8 cellular contexts compared by ENCODE assay signal in the genomic region with DNA sequence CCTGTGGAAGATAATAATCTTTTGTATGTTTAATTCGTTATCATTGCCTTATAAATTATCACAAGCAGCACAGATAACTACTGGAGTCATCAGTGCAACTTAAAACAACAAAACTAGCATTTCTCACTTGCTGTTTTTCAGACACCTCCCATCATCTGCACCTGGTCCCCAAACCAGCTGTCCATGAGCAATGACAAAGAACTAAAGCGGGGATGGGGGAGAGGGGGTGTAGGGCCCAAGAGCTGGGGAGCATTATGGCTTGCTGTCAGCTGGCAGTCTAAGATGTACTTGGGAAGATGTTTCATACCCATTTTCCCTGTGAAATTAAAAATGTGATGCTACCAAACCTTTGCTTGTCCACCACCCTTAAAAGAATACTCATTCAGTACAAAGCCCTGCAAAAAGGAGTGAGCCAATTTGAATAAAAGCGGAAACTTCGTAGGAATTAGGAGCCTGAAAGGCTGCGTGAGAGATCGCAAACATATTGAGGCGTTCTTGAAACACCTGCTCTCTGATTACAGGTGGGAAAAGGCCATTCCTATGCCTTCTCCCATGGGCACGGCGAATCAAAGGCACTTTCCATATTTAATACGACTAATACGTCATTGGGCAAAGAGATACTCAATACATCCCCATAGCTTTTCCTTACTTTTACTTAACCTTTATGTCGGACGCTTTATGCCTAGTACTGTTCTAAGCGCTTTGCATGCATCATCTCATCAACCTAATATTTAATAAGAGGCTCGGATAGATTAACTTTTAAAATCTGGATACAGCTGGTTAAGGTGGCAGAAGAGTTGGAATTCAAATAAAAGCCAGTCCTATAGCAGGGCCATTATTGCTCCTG. TPM values are rescaled to one million over a fixed set of nuclear protein-coding genes. Genes with fewer than 3 reads are reported as not detected.
A peak's percentile ranks its signal among the peaks of the same experiment; 100 is the strongest.
DNase-seq lines count a peak whose midpoint lies in the region; ATAC-seq and TF ChIP-seq lines count a peak whose summit lies in the region.

No MANE protein-coding gene starts in this region.

- DNase-seq in heart left ventricle (no peak), left ventricle myocardium superior (no peak), RWPE2 (ENCODE audit: low spot score) (no peak), amniotic stem cell (lab: John Stamatoyannopoulos, UW) (no peak)

- H3K9me3 ChIP-seq in heart left ventricle (no peaks in the 10 kb centered on the region), RWPE2 (ENCODE audit: severe bottlenecking) (no peaks in the 10 kb centered on the region), esophagus (ENCODE audit: control insufficient read depth in 2 of 2, insufficient read depth in 1 of 2, low read depth in 1 of 2, low read length in 1 of 2) (no peaks in the 10 kb centered on the region), parathyroid adenoma (ENCODE audit: control insufficient read depth, low read length) (no peaks in the 10 kb centered on the region)

- H3K4me2 ChIP-seq in parathyroid adenoma (ENCODE audit: low read length) = peak overlapping the region; percentile 93

- H3K27me3 ChIP-seq in heart left ventricle (no peaks in the 10 kb centered on the region), RWPE2 (ENCODE audit: insufficient read depth, poor library complexity, severe bottlenecking) (no peaks in the 10 kb centered on the region), esophagus (ENCODE audit: control insufficient read depth in 1 of 2, insufficient read depth in 2 of 2, low read length in 2 of 2) (no peaks in the 10 kb centered on the region), parathyroid adenoma (ENCODE audit: control insufficient read depth, insufficient read depth, low read length) (no peaks in the 10 kb centered on the region)

- intact Hi-C loops in heart left ventricle (cut with DNase I) (loop anchor here (1.0 to 10.0 kb wide), 18 partner anchors 30 to 504 kb away; partner anchors contain the start of gene KMT2E (in 2 of the 10)), left ventricle myocardium superior (cut with micrococcal nuclease) (no loop called here)

- H3K4me1 ChIP-seq in heart left ventricle = peaks cover 0 to 91% (median 72%) of the 10 kb centered on the region in 12 donors
- H3K4me1 ChIP-seq in RWPE2 (ENCODE audit: insufficient read depth, poor library complexity, severe bottlenecking) = peaks cover 38% of the 10 kb centered on the region
- peaks cover 3 to 7% of the 10 kb centered on the region in 2 donors for H3K4me1 ChIP-seq in esophagus (ENCODE audit: control insufficient read depth in 2 of 2, insufficient read depth in 2 of 2, low read length in 1 of 2)
- H3K4me1 ChIP-seq in parathyroid adenoma = peaks cover 20% of the 10 kb centered on the region

- H3K4me3 ChIP-seq in heart left ventricle = peak overlapping the region; percentile 55 to 73 (median 68)
- peak overlapping the region; percentile 69 for H3K4me3 ChIP-seq in RWPE2 (ENCODE audit: severe bottlenecking)
- peak overlapping the region; percentile 55 to 77 for H3K4me3 ChIP-seq in esophagus (ENCODE audit: low read depth in 1 of 2, low read length in 2 of 2)
- H3K4me3 ChIP-seq in parathyroid adenoma (ENCODE audit: low read depth, low read length) = peak overlapping the region; percentile 85

- TF ChIP-seq CTCF in heart left ventricle (IDR thresholded peaks at IDR 0.05) = no peak
- TF ChIP-seq CTCF in RWPE2 (IDR thresholded peaks at IDR 0.05; ENCODE audit: poor library complexity, severe bottlenecking) = no peak
- no peak for TF ChIP-seq CTCF in parathyroid adenoma (IDR thresholded peaks at IDR 0.05)

- peaks cover 0 to 10% (median 0%) of the 10 kb centered on the region in 9 donors for H3K36me3 ChIP-seq in heart left ventricle
- H3K36me3 ChIP-seq in RWPE2 (ENCODE audit: low read depth) = no peaks in the 10 kb centered on the region; the same call in none of the 2 replicates
- peaks cover 0 to 2% of the 10 kb centered on the region in 2 donors for H3K36me3 ChIP-seq in esophagus (ENCODE audit: control insufficient read depth in 2 of 2, insufficient read depth in 2 of 2, low read length in 1 of 2)
- H3K36me3 ChIP-seq in parathyroid adenoma (ENCODE audit: control insufficient read depth, insufficient read depth, low read length) = no peaks in the 10 kb centered on the region

- H3K9ac ChIP-seq in parathyroid adenoma = peak overlapping the region; percentile 81

- H3K79me2 ChIP-seq in parathyroid adenoma = peaks cover 3% of the 10 kb centered on the region

- ATAC-seq in heart left ventricle (peak in 1 of 4 donors; percentile 0), left ventricle myocardium superior (no peak), RWPE2 (ENCODE audit: low read depth) (no peak), GM21528 (IDR thresholded peaks at IDR 0.05; ENCODE audit: low FRiP score, unreplicated experiment) (no peak), HG03039 (IDR thresholded peaks at IDR 0.05; ENCODE audit: unreplicated experiment) (no peak)

- peak overlapping the region; percentile 90 to 99 (median 98) for H3K27ac ChIP-seq in heart left ventricle
- H3K27ac ChIP-seq in RWPE2 (ENCODE audit: poor library complexity, severe bottlenecking) = peak overlapping the region; percentile 85
- peak overlapping the region; percentile 95 to 97 for H3K27ac ChIP-seq in esophagus (ENCODE audit: low read depth in 2 of 2, low read length in 1 of 2)
- H3K27ac ChIP-seq in parathyroid adenoma = peak overlapping the region; percentile 95

- WGBS in heart left ventricle, 4 donors = 21 to 32% (median 25%) methylated on average over 15 of the region's 15 CpGs
- WGBS in esophagus, 2 donors = 17 to 24% methylated on average over 15 of the region's 15 CpGs

- TF ChIP-seq POLR2A in heart left ventricle (IDR thresholded peaks at IDR 0.05) = no peak

- peak overlapping the region; percentile 82 for H2AFZ ChIP-seq in parathyroid adenoma

RNA-seq across cellular contexts. Expression of gene KMT2E, which starts 31.0 kb away (rescaled TPM):
- total RNA-seq in heart left ventricle = 10 to 100 TPM; 39.3 to 59.5 (median 46.7) TPM
- polyA plus RNA-seq in heart left ventricle = 10 to 100 TPM; 17.0 to 20.8 TPM
- total RNA-seq in left ventricle myocardium superior = 35.9 TPM
- polyA plus RNA-seq in esophagus = 10 to 100 TPM; 10.8 to 15.0 TPM
